ENCODE assay signal across 2 cellular contexts in genomic region chr5:179795049-179795862, GRCh38.
TF ChIP-seq lines count a peak whose summit lies in the region.

No MANE protein-coding gene starts in this region.

TF ChIP-seq in HCT116, 20 proteins besides CTCF, POLR2A, EP300 and RAD21:
- peak; percentile 28; the same call in 1 of the 2 replicates for TF ChIP-seq POLR2AphosphoS5 (IDR thresholded peaks at IDR 0.05; ENCODE audit: low read depth, low read length)
- no peak for TF ChIP-seq SP1 (IDR thresholded peaks at IDR 0.05; ENCODE audit: low read depth)
- TF ChIP-seq ZBTB33 (IDR thresholded peaks at IDR 0.05; ENCODE audit: extremely low read depth, insufficient replicate concordance, low read length): no peak
- no peak for TF ChIP-seq CEBPB (IDR thresholded peaks at IDR 0.05; ENCODE audit: low read depth)
- TF ChIP-seq TCF7L2 (IDR thresholded peaks at IDR 0.05; ENCODE audit: borderline replicate concordance, extremely low read depth, insufficient read depth, insufficient read length): no peak

TF ChIP-seq in H1, 55 proteins besides CTCF, POLR2A, EP300 and RAD21:
- TF ChIP-seq ASH2L (IDR thresholded peaks at IDR 0.05; ENCODE audit: low read length): peak; percentile 51
- TF ChIP-seq MAX (IDR thresholded peaks at IDR 0.05): 0 out of 2 replicates have a peak, but pooled peaks have one; percentile 8
- no peak for TF ChIP-seq BCL11A (IDR thresholded peaks at IDR 0.05; ENCODE audit: low read depth in 2 of 2, low read length in 2 of 2)
TF ChIP-seq in H1: peak in this region for 2.
